In the genomic region with DNA sequence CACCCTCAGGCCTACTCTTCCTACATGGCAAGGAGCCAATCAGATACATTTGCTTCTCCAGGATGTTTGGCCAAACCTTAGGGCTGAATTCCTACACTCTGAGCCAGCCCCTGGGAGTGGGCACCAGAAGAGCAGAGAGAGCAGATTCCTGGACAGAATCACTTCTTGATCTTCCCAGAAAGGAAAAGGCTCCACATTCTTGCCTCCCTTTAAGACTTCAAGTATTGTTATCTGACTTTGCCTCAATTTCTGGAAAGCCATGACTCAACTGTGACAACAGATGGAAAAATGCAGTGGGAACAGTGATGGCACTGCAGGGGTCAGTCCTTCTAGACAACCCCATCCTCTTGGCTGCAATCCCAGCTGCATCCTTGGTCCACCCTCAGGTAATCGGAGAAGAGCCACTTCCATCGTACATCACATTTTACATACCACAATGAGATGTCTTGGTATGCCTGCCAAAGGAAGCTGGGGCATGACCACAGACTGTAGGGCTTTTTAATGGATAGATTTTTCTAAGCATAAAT, we compare ENCODE assay signal across 13 cellular contexts. TPM values are rescaled to one million over a fixed set of nuclear protein-coding genes. Genes with fewer than 3 reads are reported as not detected.
DNase-seq lines count a peak whose midpoint lies in the region; ATAC-seq, FAIRE-seq and TF ChIP-seq lines count a peak whose summit lies in the region.
"Had no signal": no experiment of that assay in that cellular context is flagged by ENCODE, and none has a peak within 500 bp of the region (broad histone marks: within the 10 kb centered on the region; RNA-seq: fewer than 3 reads in every experiment).

No MANE protein-coding gene starts in this region.

- CTCF ChIA-PET in endothelial cell of umbilical vein (lab: Charles Lee) = no interaction called here

- H3K36me3 ChIP-seq in endothelial cell of umbilical vein (ENCODE audit: control insufficient read depth in 2 of 2, extremely low read depth in 1 of 2, insufficient read depth in 2 of 2, low read length in 2 of 2) (no peaks in the 10 kb centered on the region), esophagus squamous epithelium (no peaks in the 10 kb centered on the region)
- H3K36me3 ChIP-seq: heart left ventricle had no signal

- no peak overlapping the region for H3K9ac ChIP-seq in endothelial cell of umbilical vein (replicated peaks; ENCODE audit: extremely low read depth, insufficient read depth, low read length)

- H3K4me1 ChIP-seq in endothelial cell of umbilical vein (ENCODE audit: control insufficient read depth, extremely low read depth, insufficient read depth, low read length) = peaks cover 28% of the 10 kb centered on the region
- peaks cover 7 to 31% (median 10%) of the 10 kb centered on the region in 3 donors for H3K4me1 ChIP-seq in esophagus squamous epithelium

- BruUV-seq in endothelial cell of umbilical vein (replicated peaks; lab: Mats Ljungman, UMichigan) = no TSS peak

- intact Hi-C loops in endothelial cell of umbilical vein (cut with micrococcal nuclease) (loop anchor here (1.0 to 2.0 kb wide), 2 partner anchors 20 to 65 kb away; a partner anchor contains a TSS), esophagus squamous epithelium (cut with DNase I) (no loop called here)

- peak; percentile 98 for FAIRE-seq in RCC 7860 (lab: Jason Lieb, UNC)
- FAIRE-seq in endothelial cell of umbilical vein (lab: Jason Lieb, UNC) = peak; percentile 95
- FAIRE-seq: colon, HepG2 had no signal

- POLR2A ChIA-PET in endothelial cell of umbilical vein (lab: Charles Lee) = interaction anchor here (0.5 kb wide), 1 partner anchor 63 kb away, joined by 3 read pairs; no protein-coding TSS in a partner anchor

- H3K4me2 ChIP-seq in endothelial cell of umbilical vein (ENCODE audit: insufficient read depth, low read length) = peak overlapping the region; percentile 40

- H3K4me3 ChIP-seq in endothelial cell of umbilical vein (replicated peaks in 1 of 3; ENCODE audit: insufficient read depth in 1 of 3, low read depth in 1 of 3, low read length in 3 of 3) (no peak overlapping the region), esophagus squamous epithelium (no peak overlapping the region)
- H3K4me3 ChIP-seq: heart left ventricle had no signal

- H3K9me3 ChIP-seq in endothelial cell of umbilical vein (replicated peaks; ENCODE audit: control insufficient read depth, insufficient read depth, low read length) (no peaks in the 10 kb centered on the region), esophagus squamous epithelium (peaks cover 0 to 4% (median 0%) of the 10 kb centered on the region in 3 donors)

- H3K79me2 ChIP-seq in endothelial cell of umbilical vein (ENCODE audit: control insufficient read depth, insufficient read depth, low read length) = no peaks in the 10 kb centered on the region

- TF ChIP-seq POLR2A in endothelial cell of umbilical vein (IDR thresholded peaks at IDR 0.05; ENCODE audit: low read depth, low read length) (no peak), esophagus squamous epithelium (IDR thresholded peaks at IDR 0.05) (no peak)

- 44 to 50% methylated on average over 2 of the region's 2 CpGs for WGBS in esophagus squamous epithelium, 2 donors

- no peak for ATAC-seq in HG03139 (IDR thresholded peaks at IDR 0.05; ENCODE audit: unreplicated experiment)
- ATAC-seq: HepG2 had no signal

- DNase-seq in ELR (ENCODE audit: low read depth) = peak; percentile 89
- peak; percentile 99 for DNase-seq in RCC 7860 (ENCODE audit: low spot score)
- DNase-seq in endothelial cell of umbilical vein (ENCODE audit: low read depth, low spot score) = peak; percentile 80
- peak; percentile 8 for DNase-seq in pons (ENCODE audit: low spot score)
- DNase-seq in esophagus squamous epithelium (lab: John Stamatoyannopoulos, UW) = no peak
- DNase-seq in DMS79 (lab: John Stamatoyannopoulos, UW) = no peak
- DNase-seq in NCI-H2081 treated with DMSO at 0.1 percent for 48 hours (lab: John Stamatoyannopoulos, UW) = no peak
- DNase-seq: activated B cell treated with CpG ODN at 0.5 μM for 24 hours, NCI-H2107 had no signal

- TF ChIP-seq CTCF in endothelial cell of umbilical vein (IDR thresholded peaks at IDR 0.05; ENCODE audit: extremely low read depth in 1 of 2, insufficient read depth in 1 of 2, low read depth in 1 of 2, low read length in 2 of 2) = no peak
- no peak for TF ChIP-seq CTCF in esophagus squamous epithelium (IDR thresholded peaks at IDR 0.05)

- H4K20me1 ChIP-seq in endothelial cell of umbilical vein (replicated peaks; ENCODE audit: control insufficient read depth, extremely low read depth, insufficient read depth, low read length) = no peaks in the 10 kb centered on the region

- no peaks in the 10 kb centered on the region for H3K9me1 ChIP-seq in endothelial cell of umbilical vein (replicated peaks; ENCODE audit: control insufficient read depth, extremely low read depth, insufficient read depth, low read length)

- H3K27ac ChIP-seq in endothelial cell of umbilical vein (ENCODE audit: insufficient read depth, low read depth, low read length) = peak overlapping the region; percentile 65
- H3K27ac ChIP-seq in esophagus squamous epithelium = no peak overlapping the region
- H3K27ac ChIP-seq: heart left ventricle had no signal

- H3K27me3 ChIP-seq in endothelial cell of umbilical vein (ENCODE audit: control insufficient read depth in 2 of 2, insufficient read depth in 2 of 2, low read length in 2 of 2) = no peaks in the 10 kb centered on the region
- H3K27me3 ChIP-seq in esophagus squamous epithelium = no peaks in the 10 kb centered on the region
- H3K27me3 ChIP-seq: heart left ventricle had no signal

- H2AFZ ChIP-seq in endothelial cell of umbilical vein (ENCODE audit: low read depth, low read length) = no peak overlapping the region

- dilution Hi-C loops in endothelial cell of umbilical vein (cut with MboI; ENCODE audit: extremely low pct_ligation_motif_present, low sequenced_read_pairs) = no loop called here

TF ChIP-seq in endothelial cell of umbilical vein, 7 proteins besides CTCF, POLR2A, EP300 and RAD21:
- TF ChIP-seq MYC (IDR thresholded peaks at IDR 0.05; ENCODE audit: low read depth, low read length) (peak; percentile 42), JUN (IDR thresholded peaks at IDR 0.05; ENCODE audit: borderline replicate concordance, insufficient read depth, insufficient read length, low read depth) (peak; percentile 85), POLR2AphosphoS5 (IDR thresholded peaks at IDR 0.05; ENCODE audit: insufficient read depth, low read depth, low read length) (peak; percentile 73), GATA2 (IDR thresholded peaks at IDR 0.05; ENCODE audit: insufficient read depth, insufficient read length, low read depth, low read length) (peak; percentile 99), FOS (IDR thresholded peaks at IDR 0.05; ENCODE audit: borderline replicate concordance, insufficient read depth, low read length) (peak; percentile 97), EZH2 (IDR thresholded peaks at IDR 0.05; ENCODE audit: borderline replicate concordance, low read depth, low read length, severe bottlenecking) (no peak)
- TF ChIP-seq, protein P1, sequence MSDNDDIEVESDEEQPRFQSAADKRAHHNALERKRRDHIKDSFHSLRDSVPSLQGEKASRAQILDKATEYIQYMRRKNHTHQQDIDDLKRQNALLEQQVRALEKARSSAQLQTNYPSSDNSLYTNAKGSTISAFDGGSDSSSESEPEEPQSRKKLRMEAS (IDR thresholded peaks at IDR 0.05; ENCODE audit: insufficient read depth, insufficient read length) = no peak

RNA-seq across cellular contexts. Expression of a gene that starts 21.0 kb away (rescaled TPM):
- total RNA-seq in endothelial cell of umbilical vein (1.4 and 2.7 TPM in 2 replicates), esophagus squamous epithelium (10 to 100 TPM in 1 of 4 donors, 1 to 10 TPM in 3; 3.3 to 18.9 (median 6.0) TPM)
- polyA plus RNA-seq in endothelial cell of umbilical vein = 11.9 and 13.2 TPM in 2 replicates
- 8.3 TPM in 2 replicates for polyA plus RNA-seq in endothelial cell of umbilical vein (2011; cell fraction: cytosol; rRNA removed)
- 19.0 and 23.3 TPM in 2 replicates for polyA plus RNA-seq in endothelial cell of umbilical vein (2011; cell fraction: nucleus; rRNA removed)
- 5.6 and 6.8 TPM in 2 replicates for polyA plus RNA-seq in endothelial cell of umbilical vein (2012)
- polyA minus RNA-seq in endothelial cell of umbilical vein = 11.5 and 15.3 TPM in 2 replicates
- polyA minus RNA-seq in endothelial cell of umbilical vein (2011; cell fraction: cytosol; rRNA and poly(A)+ RNA removed) = not detected
- polyA minus RNA-seq in endothelial cell of umbilical vein (2011; cell fraction: nucleus; rRNA and poly(A)+ RNA removed) = 12.6 and 16.3 TPM in 2 replicates
- total RNA-seq: activated B cell treated with CpG ODN at 0.5 μM for 24 hours, HepG2 had no signal

Comparison
In these comparisons a context has a peak if more than half of its experiments do, and no peak if none do; other contexts are left out.
1. DNase-seq: peak in ELR (single experiment), RCC 7860 (single experiment), endothelial cell of umbilical vein (single experiment) and pons (single experiment); none in esophagus squamous epithelium (single experiment), DMS79 (single experiment) and NCI-H2081 treated with DMSO at 0.1 percent for 48 hours (single experiment).